Comparison of ENCODE assay signal across 6 cellular contexts in the genomic region with DNA sequence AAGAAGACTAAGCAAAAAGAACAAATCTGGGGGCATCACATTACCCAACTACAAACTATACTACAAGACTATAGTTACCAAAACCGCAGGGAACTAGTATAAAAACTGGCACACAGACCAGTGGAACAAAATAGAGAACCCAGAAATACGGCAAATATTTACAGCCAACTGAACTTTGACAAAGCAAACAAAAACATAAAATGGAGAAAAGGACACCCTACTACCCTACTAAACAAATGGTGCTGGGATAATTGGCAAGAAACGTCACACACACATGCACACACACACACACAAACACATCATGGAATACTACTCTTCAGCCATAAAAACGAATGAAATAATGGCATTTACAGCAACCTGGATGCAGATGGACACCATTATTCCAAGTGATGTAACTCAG.
"Had no signal": no experiment of that assay in that cellular context is flagged by ENCODE, and none has a peak within 500 bp of the region (broad histone marks: within the 10 kb centered on the region; RNA-seq: fewer than 3 reads in every experiment).

No MANE protein-coding gene starts in this region.

- H3K27ac Mint-ChIP-seq: H9 had no signal

- H3K4me1 Mint-ChIP-seq: H9 had no signal

- H3K4me3 Mint-ChIP-seq: H9 had no signal

- DNase-seq: GM23248, GOT3, H9, HCEC 1CT, KG1 had no signal

- ATAC-seq: K562 had no signal

- H3K4me3 ChIP-seq: GM23248, K562 had no signal

- H3K27ac ChIP-seq: GM23248 had no signal

- H3K9ac ChIP-seq: GM23248 had no signal
